ENCODE assay signal across 17 cellular contexts in the genomic region with DNA sequence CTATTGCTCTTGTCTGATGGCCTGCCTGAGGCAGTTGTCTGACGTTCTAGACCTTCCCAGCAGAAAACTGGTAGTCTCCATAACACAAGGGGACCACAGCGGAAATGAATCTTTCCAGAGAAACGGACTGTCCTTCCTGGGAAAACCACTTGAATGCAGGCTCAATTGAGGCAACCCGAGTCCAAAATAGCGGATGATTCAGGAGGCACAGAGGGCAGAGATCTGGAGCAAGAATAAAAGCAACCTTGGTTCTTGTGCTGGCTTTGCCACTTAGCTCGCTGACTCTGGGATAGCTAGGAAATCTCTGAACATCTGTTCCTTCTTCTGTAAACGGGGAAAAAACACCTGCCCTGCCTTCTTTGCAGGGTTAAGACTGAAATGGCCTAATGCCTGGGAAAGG.
DNase-seq lines count a peak whose midpoint lies in the region; ATAC-seq and TF ChIP-seq lines count a peak whose summit lies in the region.
"Had no signal": no experiment of that assay in that cellular context is flagged by ENCODE, and none has a peak within 500 bp of the region (broad histone marks: within the 10 kb centered on the region; RNA-seq: fewer than 3 reads in every experiment).

No MANE protein-coding gene starts in this region.

- peak overlapping the region; percentile 53; the same call in 1 of the 2 replicates for H3K27ac Mint-ChIP-seq in WTC11
- H3K27ac Mint-ChIP-seq: CD14-positive monocyte had no signal

- H3K36me3 ChIP-seq in left ventricle myocardium inferior: no peaks in the 10 kb centered on the region
- no peaks in the 10 kb centered on the region for H3K36me3 ChIP-seq in psoas muscle (ENCODE audit: insufficient read depth in 1 of 2, low read depth in 1 of 2)
- peaks cover 9% of the 10 kb centered on the region for H3K36me3 ChIP-seq in mammary epithelial cell (ENCODE audit: insufficient read depth, low read length)
- H3K36me3 ChIP-seq: MG63 had no signal

- H3K4me3 ChIP-seq in left ventricle myocardium inferior: no peak overlapping the region
- H3K4me3 ChIP-seq in right cardiac atrium (ENCODE audit: low read length): no peak overlapping the region
- H3K4me3 ChIP-seq in psoas muscle: no peak overlapping the region
- H3K4me3 ChIP-seq in mammary epithelial cell (replicated peaks in 1 of 3; ENCODE audit: insufficient read depth in 1 of 3, low read depth in 2 of 3, low read length in 3 of 3): no peak overlapping the region
- H3K4me3 ChIP-seq: A549, MG63, PC-9 had no signal

- H3K27ac ChIP-seq in left ventricle myocardium inferior (replicated peaks) (peak overlapping the region; percentile 38), right cardiac atrium (ENCODE audit: low read length) (no peak overlapping the region), psoas muscle (peak overlapping the region; percentile 3), mammary epithelial cell (ENCODE audit: insufficient read depth, low read depth, low read length) (no peak overlapping the region)
- H3K27ac ChIP-seq: A549, PC-9 had no signal

- POLR2A ChIA-PET in WTC11 (lab: Charles Lee): interaction anchor here (0.6 kb wide), 1 partner anchor 92 kb away, joined by 5 read pairs; no protein-coding TSS in a partner anchor

- H4K20me1 ChIP-seq in mammary epithelial cell (ENCODE audit: insufficient read depth, low read length): no peaks in the 10 kb centered on the region

- DNase-seq in left ventricle myocardium inferior (no peak), right cardiac atrium (no peak), WTC11 (ENCODE audit: low spot score) (no peak), psoas muscle (no peak), mammary epithelial cell (no peak)
- no peak for DNase-seq in activated CD8-positive, alpha-beta memory T cell treated with anti-CD3 and anti-CD28 coated beads for 24 hours
- DNase-seq: DMS153, H7, MG63, NCI-H1092 treated with DMSO at 0.1 percent for 48 hours, NCI-H1694, NCI-H2107, NCI-H526 treated with DMSO at 0.1 percent for 48 hours, PC-9 had no signal

- H3K9me3 ChIP-seq in left ventricle myocardium inferior (replicated peaks): no peaks in the 10 kb centered on the region
- no peaks in the 10 kb centered on the region for H3K9me3 ChIP-seq in right cardiac atrium (ENCODE audit: control insufficient read depth, low read length)
- H3K9me3 ChIP-seq in psoas muscle: no peaks in the 10 kb centered on the region
- H3K9me3 ChIP-seq in mammary epithelial cell (replicated peaks; ENCODE audit: insufficient read depth, low read length): no peaks in the 10 kb centered on the region
- H3K9me3 ChIP-seq: A549, MG63 had no signal

- TF ChIP-seq CTCF in left ventricle myocardium inferior (IDR thresholded peaks at IDR 0.05; ENCODE audit: borderline replicate concordance) (no peak), WTC11 (IDR thresholded peaks at IDR 0.05) (no peak), psoas muscle (IDR thresholded peaks at IDR 0.05) (no peak), mammary epithelial cell (conservative IDR thresholded peaks at IDR 0.05 in 1 of 2, IDR thresholded peaks at IDR 0.05 in 1 of 2; ENCODE audit: extremely low read depth in 1 of 2, insufficient read depth in 1 of 2, low read depth in 1 of 2, low read length in 2 of 2) (no peak)

- H3K4me3 Mint-ChIP-seq in WTC11: no peak overlapping the region

- no peaks in the 10 kb centered on the region for H3K27me3 Mint-ChIP-seq in WTC11 (ENCODE audit: low read depth)

- no peaks in the 10 kb centered on the region for H3K9me3 Mint-ChIP-seq in WTC11

- CTCF ChIA-PET in WTC11 (lab: Charles Lee): no interaction called here
- CTCF ChIA-PET in mammary epithelial cell (lab: Charles Lee; ENCODE audit: low non-redundant PET): no interaction called here

- no peak overlapping the region for H3K4me2 ChIP-seq in mammary epithelial cell (ENCODE audit: insufficient read depth, low read depth, low read length)
- H3K4me2 ChIP-seq: A549, PC-9 had no signal

- in situ Hi-C loops in mammary epithelial cell (cut with MboI; ENCODE audit: low sequenced_read_pairs in 2 of 2): no loop called here

- H3K27me3 ChIP-seq in left ventricle myocardium inferior (ENCODE audit: low read depth) (no peaks in the 10 kb centered on the region), right cardiac atrium (ENCODE audit: control insufficient read depth, insufficient read depth) (no peaks in the 10 kb centered on the region), psoas muscle (ENCODE audit: insufficient read depth in 3 of 3, low read length in 2 of 3) (no peaks in the 10 kb centered on the region), mammary epithelial cell (ENCODE audit: insufficient read depth, low read length) (no peaks in the 10 kb centered on the region)
- H3K27me3 ChIP-seq: MG63 had no signal

- H3K9ac ChIP-seq in mammary epithelial cell (ENCODE audit: insufficient read depth, low read length): no peak overlapping the region

- intact Hi-C loops in left ventricle myocardium inferior (cut with micrococcal nuclease) (no loop called here), right cardiac atrium (cut with DNase I) (no loop called here), psoas muscle (cut with DNase I) (no loop called here), mammary epithelial cell (cut with micrococcal nuclease) (no loop called here)

- dilution Hi-C loops in mammary epithelial cell (cut with HindIII; ENCODE audit: low sequenced_read_pairs): no loop called here

- BruUV-seq in mammary epithelial cell (replicated peaks; lab: Mats Ljungman, UMichigan): no TSS peak

- H3K79me2 ChIP-seq in mammary epithelial cell (ENCODE audit: insufficient read depth, low read length): peaks cover 51% of the 10 kb centered on the region

- H3K36me3 Mint-ChIP-seq in WTC11: no peaks in the 10 kb centered on the region
- H3K36me3 Mint-ChIP-seq: CD14-positive monocyte had no signal

- H3K4me1 Mint-ChIP-seq in WTC11: peaks cover 39% of the 10 kb centered on the region

- ATAC-seq in right cardiac atrium (no peak), WTC11 (no peak), psoas muscle (peak; percentile 43 to 74 (median 66)), GM19395 (IDR thresholded peaks at IDR 0.05; ENCODE audit: unreplicated experiment) (no peak)
- ATAC-seq: A549 had no signal

- no peak overlapping the region for H2AFZ ChIP-seq in mammary epithelial cell (ENCODE audit: low read depth, low read length)
- H2AFZ ChIP-seq: PC-9 had no signal

- WGBS in right cardiac atrium: 69% methylated on average over 7 of the region's 7 CpGs
- 43 to 58% (median 49%) methylated on average over 7 of the region's 7 CpGs for WGBS in psoas muscle, 3 donors
- 80% methylated on average over 7 of the region's 7 CpGs for WGBS in mammary epithelial cell (ENCODE audit: low coverage, missing lambda C conversion rate)

- H3K4me1 ChIP-seq in left ventricle myocardium inferior (peaks cover 63% of the 10 kb centered on the region), right cardiac atrium (ENCODE audit: control insufficient read depth, insufficient read depth, low read length) (peaks cover 12% of the 10 kb centered on the region), psoas muscle (peaks cover 13% of the 10 kb centered on the region), mammary epithelial cell (ENCODE audit: insufficient read depth, low read length) (peaks cover 39% of the 10 kb centered on the region)

TF ChIP-seq in WTC11, 78 proteins besides CTCF, POLR2A, EP300 and RAD21:
- TF ChIP-seq ZNF138 (CRISPR knock-in tag; conservative IDR thresholded peaks at IDR 0.05): no peak
- TF ChIP-seq, protein P1, sequence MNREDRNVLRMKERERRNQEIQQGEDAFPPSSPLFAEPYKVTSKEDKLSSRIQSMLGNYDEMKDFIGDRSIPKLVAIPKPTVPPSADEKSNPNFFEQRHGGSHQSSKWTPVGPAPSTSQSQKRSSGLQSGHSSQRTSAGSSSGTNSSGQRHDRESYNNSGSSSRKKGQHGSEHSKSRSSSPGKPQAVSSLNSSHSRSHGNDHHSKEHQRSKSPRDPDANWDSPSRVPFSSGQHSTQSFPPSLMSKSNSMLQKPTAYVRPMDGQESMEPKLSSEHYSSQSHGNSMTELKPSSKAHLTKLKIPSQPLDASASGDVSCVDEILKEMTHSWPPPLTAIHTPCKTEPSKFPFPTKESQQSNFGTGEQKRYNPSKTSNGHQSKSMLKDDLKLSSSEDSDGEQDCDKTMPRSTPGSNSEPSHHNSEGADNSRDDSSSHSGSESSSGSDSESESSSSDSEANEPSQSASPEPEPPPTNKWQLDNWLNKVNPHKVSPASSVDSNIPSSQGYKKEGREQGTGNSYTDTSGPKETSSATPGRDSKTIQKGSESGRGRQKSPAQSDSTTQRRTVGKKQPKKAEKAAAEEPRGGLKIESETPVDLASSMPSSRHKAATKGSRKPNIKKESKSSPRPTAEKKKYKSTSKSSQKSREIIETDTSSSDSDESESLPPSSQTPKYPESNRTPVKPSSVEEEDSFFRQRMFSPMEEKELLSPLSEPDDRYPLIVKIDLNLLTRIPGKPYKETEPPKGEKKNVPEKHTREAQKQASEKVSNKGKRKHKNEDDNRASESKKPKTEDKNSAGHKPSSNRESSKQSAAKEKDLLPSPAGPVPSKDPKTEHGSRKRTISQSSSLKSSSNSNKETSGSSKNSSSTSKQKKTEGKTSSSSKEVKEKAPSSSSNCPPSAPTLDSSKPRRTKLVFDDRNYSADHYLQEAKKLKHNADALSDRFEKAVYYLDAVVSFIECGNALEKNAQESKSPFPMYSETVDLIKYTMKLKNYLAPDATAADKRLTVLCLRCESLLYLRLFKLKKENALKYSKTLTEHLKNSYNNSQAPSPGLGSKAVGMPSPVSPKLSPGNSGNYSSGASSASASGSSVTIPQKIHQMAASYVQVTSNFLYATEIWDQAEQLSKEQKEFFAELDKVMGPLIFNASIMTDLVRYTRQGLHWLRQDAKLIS (CRISPR knock-in tag; IDR thresholded peaks at IDR 0.05; ENCODE audit: borderline replicate concordance): no peak
- TF ChIP-seq ZNF219 (CRISPR knock-in tag; IDR thresholded peaks at IDR 0.05; ENCODE audit: borderline replicate concordance): no peak
- TF ChIP-seq, protein P2, sequence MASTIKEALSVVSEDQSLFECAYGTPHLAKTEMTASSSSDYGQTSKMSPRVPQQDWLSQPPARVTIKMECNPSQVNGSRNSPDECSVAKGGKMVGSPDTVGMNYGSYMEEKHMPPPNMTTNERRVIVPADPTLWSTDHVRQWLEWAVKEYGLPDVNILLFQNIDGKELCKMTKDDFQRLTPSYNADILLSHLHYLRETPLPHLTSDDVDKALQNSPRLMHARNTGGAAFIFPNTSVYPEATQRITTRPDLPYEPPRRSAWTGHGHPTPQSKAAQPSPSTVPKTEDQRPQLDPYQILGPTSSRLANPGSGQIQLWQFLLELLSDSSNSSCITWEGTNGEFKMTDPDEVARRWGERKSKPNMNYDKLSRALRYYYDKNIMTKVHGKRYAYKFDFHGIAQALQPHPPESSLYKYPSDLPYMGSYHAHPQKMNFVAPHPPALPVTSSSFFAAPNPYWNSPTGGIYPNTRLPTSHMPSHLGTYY (CRISPR knock-in tag; IDR thresholded peaks at IDR 0.05): no peak

Comparison
In these comparisons a context has a peak if more than half of its experiments do, and no peak if none do; other contexts are left out.
1. H3K27ac ChIP-seq: peak in left ventricle myocardium inferior (single experiment) and psoas muscle (single experiment); none in right cardiac atrium (single experiment) and mammary epithelial cell (single experiment).
2. ATAC-seq: peak in psoas muscle (4 of 4); none in right cardiac atrium (0 of 2), WTC11 (single experiment) and GM19395 (single experiment).